Comparison of ENCODE assay signal across 12 cellular contexts in genomic region chr21:36482673-36483072, GRCh38. TPM values are rescaled to one million over a fixed set of nuclear protein-coding genes. Genes with fewer than 3 reads are reported as not detected.
"Had no signal": no experiment of that assay in that cellular context is flagged by ENCODE, and none has a peak within 500 bp of the region (broad histone marks: within the 10 kb centered on the region; RNA-seq: fewer than 3 reads in every experiment).

No MANE protein-coding gene starts in this region.

- H2AFZ ChIP-seq: GM23248, GM23338 had no signal

- H3K9ac ChIP-seq: GM23248 had no signal

- FAIRE-seq: H1, H54 had no signal

- H3K9me3 ChIP-seq: HAP-1 had no signal

- H3K4me1 ChIP-seq: HAP-1 had no signal

- DNase-seq: GM23248, GOT3, H7, H9, HCEC 1CT, HFFc6 had no signal

- ATAC-seq: GM23338, HCT116 had no signal

- H3K4me3 ChIP-seq: GM23248, GM23338, HAP-1 had no signal

- H3K4me2 ChIP-seq: GM23338 had no signal

- H3K36me3 ChIP-seq: HAP-1 had no signal

- H3K27ac ChIP-seq: GM23248 had no signal

RNA-seq across cellular contexts. Expression of gene CLDN14, which starts 2.8 kb away (rescaled TPM):
- total RNA-seq: GM23248, GM23338, H1, H4, H7, H9 had no signal
- polyA plus RNA-seq: GM23248, GM23338 had no signal
